ENCODE assay signal across 6 cellular contexts in the genomic region with DNA sequence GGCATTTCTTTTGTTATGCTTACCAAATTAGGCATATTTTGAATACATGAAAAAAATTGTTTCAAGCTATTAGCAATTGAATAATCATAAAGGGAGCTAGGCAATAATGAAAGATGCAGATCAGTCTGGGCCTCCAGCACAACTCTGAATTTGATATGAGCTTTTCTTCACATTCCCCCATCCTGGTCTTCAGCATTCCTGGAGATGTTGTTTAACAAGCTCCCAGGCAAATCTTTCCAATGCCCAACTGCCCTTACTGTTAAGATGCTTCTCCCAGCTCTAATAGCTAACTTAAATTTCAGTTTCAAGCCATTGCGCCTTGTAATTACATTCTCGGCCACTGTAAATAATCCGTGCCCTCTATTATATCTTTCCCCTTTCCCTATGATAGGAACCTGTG.
"Had no signal": no experiment of that assay in that cellular context is flagged by ENCODE, and none has a peak within 500 bp of the region (broad histone marks: within the 10 kb centered on the region; RNA-seq: fewer than 3 reads in every experiment).

No MANE protein-coding gene starts in this region.

- H3K9me3 Mint-ChIP-seq: IgD-negative memory B cell had no signal

- H3K4me3 Mint-ChIP-seq: IgD-negative memory B cell had no signal

- DNase-seq: GOT3, H7, HCEC 1CT, KBM-7 had no signal

- H3K4me1 Mint-ChIP-seq: IgD-negative memory B cell had no signal

- FAIRE-seq: HTR-8/SVneo had no signal

- H3K27ac Mint-ChIP-seq: IgD-negative memory B cell had no signal

- H3K36me3 Mint-ChIP-seq: IgD-negative memory B cell had no signal
